Comparison of ENCODE assay signal across 8 cellular contexts in genomic region chr12:79688376-79689040, GRCh38. TPM values are rescaled to one million over a fixed set of nuclear protein-coding genes. Genes with fewer than 3 reads are reported as not detected.
DNase-seq lines count a peak whose midpoint lies in the region; ATAC-seq, FAIRE-seq and TF ChIP-seq lines count a peak whose summit lies in the region.

No MANE protein-coding gene starts in this region.

- H3K27ac Mint-ChIP-seq in T-helper 17 cell = no peak overlapping the region

- ATAC-seq in T-helper 17 cell = no peak
- ATAC-seq in thoracic aorta (ENCODE audit: insufficient number of reproducible peaks, low FRiP score, low read depth) = no peak
- ATAC-seq in GM19351 (IDR thresholded peaks at IDR 0.05; ENCODE audit: unreplicated experiment) = no peak

- H3K27me3 ChIP-seq in iPS DF 6.9 (ENCODE audit: control insufficient read depth, insufficient read depth, low read length) = no peaks in the 10 kb centered on the region
- no peaks in the 10 kb centered on the region for H3K27me3 ChIP-seq in thoracic aorta (replicated peaks; ENCODE audit: insufficient read depth)

- H3K27me3 Mint-ChIP-seq in T-helper 17 cell = peaks cover 44% of the 10 kb centered on the region

- H3K36me3 ChIP-seq in iPS DF 6.9 (ENCODE audit: control insufficient read depth, insufficient read depth, low read length) = no peaks in the 10 kb centered on the region
- no peaks in the 10 kb centered on the region for H3K36me3 ChIP-seq in thoracic aorta

- H3K4me1 Mint-ChIP-seq in T-helper 17 cell = peaks cover 12% of the 10 kb centered on the region

- TF ChIP-seq CTCF in 22Rv1 (IDR thresholded peaks at IDR 0.05) (no peak), thoracic aorta (IDR thresholded peaks at IDR 0.05) (no peak)

- no peak for DNase-seq in GM19239 (ENCODE audit: insufficient read length, low spot score)
- DNase-seq in T-helper 17 cell = no peak
- DNase-seq in iPS DF 6.9 (ENCODE audit: low read depth, low spot score) = no peak
- no peak for DNase-seq in thoracic aorta (ENCODE audit: low spot score)
- DNase-seq in NCI-H1436 treated with DMSO at 0.1 percent for 48 hours (lab: John Stamatoyannopoulos, UW) = no peak
- DNase-seq in DMS114 treated with DMSO at 0.1 percent for 48 hours (lab: John Stamatoyannopoulos, UW; ENCODE audit: unreplicated experiment) = no peak

- H3K27ac ChIP-seq in 22Rv1 (peak overlapping the region; percentile 98), iPS DF 6.9 (ENCODE audit: low read length) (no peak overlapping the region), thoracic aorta (peak overlapping the region; percentile 92 to 93)

- FAIRE-seq in GM19239 (lab: Jason Lieb, UNC) = peak; percentile 85

- peak overlapping the region; percentile 78 for H3K4me3 Mint-ChIP-seq in T-helper 17 cell

- H3K4me3 ChIP-seq in iPS DF 6.9 (ENCODE audit: low read length) (peak overlapping the region; percentile 58; the same call in 1 of the 2 replicates), thoracic aorta (peak overlapping the region; percentile 99)

- no peaks in the 10 kb centered on the region for H3K9me3 ChIP-seq in T-helper 17 cell (ENCODE audit: control insufficient read depth, low read length, poor library complexity, severe bottlenecking)
- no peaks in the 10 kb centered on the region for H3K9me3 ChIP-seq in iPS DF 6.9 (ENCODE audit: control insufficient read depth, insufficient read depth, low read length)
- H3K9me3 ChIP-seq in thoracic aorta = no peaks in the 10 kb centered on the region

- H3K4me1 ChIP-seq in iPS DF 6.9 (ENCODE audit: control insufficient read depth, insufficient read depth, low read length) (no peaks in the 10 kb centered on the region), thoracic aorta (ENCODE audit: control insufficient read depth in 1 of 2, low read depth in 2 of 2) (peaks cover 15 to 45% of the 10 kb centered on the region in 2 donors)

- peaks cover 2% of the 10 kb centered on the region for H3K36me3 Mint-ChIP-seq in T-helper 17 cell (ENCODE audit: low read depth)

- no CpG with 5 or more reads among the region's 6 CpGs for WGBS in iPS DF 6.9 (ENCODE audit: insufficient coverage, insufficient read length)

RNA-seq across cellular contexts. Expression of gene PAWR, which starts 2.3 kb away (rescaled TPM):
- total RNA-seq in T-helper 17 cell = 1 to 10 TPM; 4.3 to 6.7 TPM
- 100 to 1,000 TPM in 1 of 2 donors, 10 to 100 TPM in 1; 78.9 to 104 TPM for total RNA-seq in thoracic aorta

Comparison
In these comparisons a context has a peak if more than half of its experiments do, and no peak if none do; other contexts are left out.
1. RNA of gene PAWR, which starts 2.3 kb away (total RNA-seq): 78.9 to 104 TPM in thoracic aorta; 4.3 to 6.7 TPM in T-helper 17 cell; every median in the first group is over 10 times any median in the second.